In genomic region chr1:66980745-66981367, GRCh38 we compare ENCODE assay signal across 7 cellular contexts. TPM values are rescaled to one million over a fixed set of nuclear protein-coding genes. Genes with fewer than 3 reads are reported as not detected.
A peak's percentile ranks its signal among the peaks of the same experiment; 100 is the strongest.
DNase-seq lines count a peak whose midpoint lies in the region; ATAC-seq and TF ChIP-seq lines count a peak whose summit lies in the region.

No MANE protein-coding gene starts in this region.

- no peak overlapping the region for H3K4me3 ChIP-seq in effector memory CD4-positive, alpha-beta T cell (ENCODE audit: insufficient read depth, low read depth, low read length, poor library complexity, severe bottlenecking)
- H3K4me3 ChIP-seq in prostate gland: no peak overlapping the region

- intact Hi-C loops in prostate gland (cut with DNase I) (loop anchor here (10.0 kb wide), 1 partner anchor 56 kb away; the partner anchor contains the start of genes DNAI4 and MIER1), sciatic nerve (cut with DNase I) (no loop called here)

- no peak for TF ChIP-seq CTCF in prostate gland (IDR thresholded peaks at IDR 0.05)

- peaks cover 45% of the 10 kb centered on the region for H3K36me3 ChIP-seq in effector memory CD4-positive, alpha-beta T cell (ENCODE audit: control insufficient read depth, insufficient read depth, low read length)
- H3K36me3 ChIP-seq in prostate gland: no peaks in the 10 kb centered on the region

- H3K9me3 ChIP-seq in effector memory CD4-positive, alpha-beta T cell (ENCODE audit: control insufficient read depth, low read length): no peaks in the 10 kb centered on the region
- H3K9me3 ChIP-seq in prostate gland: no peaks in the 10 kb centered on the region

- ATAC-seq in GM18511 (IDR thresholded peaks at IDR 0.05; ENCODE audit: unreplicated experiment) (no peak), sciatic nerve (no peak)

- peak overlapping the region; percentile 66 for H3K27ac ChIP-seq in effector memory CD4-positive, alpha-beta T cell (ENCODE audit: insufficient read depth, low read length, poor library complexity, severe bottlenecking)
- peak overlapping the region; percentile 27 to 42 for H3K27ac ChIP-seq in prostate gland

- 55% methylated on average over 1 of the region's 1 CpG for WGBS in prostate gland

- DNase-seq in EH (ENCODE audit: low read depth): peak; percentile 11
- peak; percentile 69 for DNase-seq in NCI-H2196 treated with DMSO at 0.1 percent for 48 hours (lab: John Stamatoyannopoulos, UW; ENCODE audit: unreplicated experiment)
- no peak for DNase-seq in effector memory CD4-positive, alpha-beta T cell
- DNase-seq in prostate gland (ENCODE audit: low spot score): no peak
- DNase-seq in T-helper 9 cell: no peak
- DNase-seq in sciatic nerve (ENCODE audit: low spot score): no peak

- H3K27me3 ChIP-seq in effector memory CD4-positive, alpha-beta T cell (replicated peaks; ENCODE audit: control insufficient read depth, insufficient read depth, low read length, poor library complexity, severe bottlenecking): no peaks in the 10 kb centered on the region
- H3K27me3 ChIP-seq in prostate gland (replicated peaks; ENCODE audit: insufficient read depth): no peaks in the 10 kb centered on the region

- no peak for TF ChIP-seq POLR2A in prostate gland (IDR thresholded peaks at IDR 0.05)

- H3K4me1 ChIP-seq in effector memory CD4-positive, alpha-beta T cell (ENCODE audit: control insufficient read depth, insufficient read depth, low read length, poor library complexity, severe bottlenecking): no peaks in the 10 kb centered on the region
- H3K4me1 ChIP-seq in prostate gland (replicated peaks): no peaks in the 10 kb centered on the region

RNA-seq across cellular contexts. Expression of gene MIER1, which starts 56.1 kb away (rescaled TPM):
- 10 to 100 TPM; 22.2 to 45.6 TPM for total RNA-seq in prostate gland
- total RNA-seq in sciatic nerve: 49.2 TPM

RNA-seq across cellular contexts. Expression of gene DNAI4, which starts 56.2 kb away (rescaled TPM):
- total RNA-seq in prostate gland: 1 to 10 TPM; 8.0 to 8.5 TPM
- 70.9 TPM for total RNA-seq in sciatic nerve

Comparison
In these comparisons a context has a peak if more than half of its experiments do, and no peak if none do; other contexts are left out.
1. DNase-seq: peak in EH (single experiment) and NCI-H2196 treated with DMSO at 0.1 percent for 48 hours (single experiment); none in effector memory CD4-positive, alpha-beta T cell (0 of 3), prostate gland (single experiment), T-helper 9 cell (single experiment) and sciatic nerve (single experiment).